30 cellular contexts compared by ENCODE assay signal in genomic region chr2:7655629-7656028, GRCh38.
"Had no signal": no experiment of that assay in that cellular context is flagged by ENCODE, and none has a peak within 500 bp of the region (broad histone marks: within the 10 kb centered on the region; RNA-seq: fewer than 3 reads in every experiment).

No MANE protein-coding gene starts in this region.

- FAIRE-seq: astrocyte, colon, frontal cortex had no signal

- H3K27ac ChIP-seq: brain microvascular endothelial cell, epithelial cell of prostate, VCaP had no signal

- H3K27me3 ChIP-seq: brain microvascular endothelial cell had no signal

- DNase-seq: activated CD4-positive, alpha-beta memory T cell treated with anti-CD3 and anti-CD28 coated beads, Interleukin-2, amount 10 ng/mL, durations not matched to agents 7 days and 5 days; activated CD4-positive, alpha-beta T cell treated with anti-CD3 and anti-CD28 coated beads for 1 hour; activated CD4-positive, alpha-beta T cell treated with anti-CD3 and anti-CD28 coated beads for 4 hours; activated CD4-positive, alpha-beta T cell treated with anti-CD3 and anti-CD28 coated beads, Interleukin-2, amount 10 ng/mL, durations not matched to agents 7 days and 5 days; activated CD4-positive, alpha-beta T cell treated with anti-CD3 and anti-CD28 coated beads, Interleukin-2, amount 50 U/mL, for 4 hours; activated CD8-positive, alpha-beta memory T cell treated with anti-CD3 and anti-CD28 coated beads for 24 hours; activated effector memory CD4-positive, alpha-beta T cell treated with Interleukin-2 at 50 U/mL for 16 hours; activated gamma-delta T cell treated with Interleukin-2 at 50 U/mL for 16 hours; activated naive CD4-positive, alpha-beta T cell treated with anti-CD3 and anti-CD28 coated beads, Interleukin-2, amount 50 U/mL, for 16 hours; activated naive CD4-positive, alpha-beta T cell treated with Interleukin-2 at 50 U/mL for 16 hours; activated T-cell treated with anti-CD3 and anti-CD28 coated beads, Interleukin-2, amount 50 U/mL, for 4 hours; amniotic stem cell; anterior cingulate cortex; brain microvascular endothelial cell; caudate nucleus; cortex of kidney; dermis blood vessel endothelial cell; effector CD4-positive, alpha-beta T cell; effector memory CD8-positive, alpha-beta T cell; foreskin fibroblast; head of caudate nucleus; T-helper 1 cell; T-helper 2 cell had no signal

- ATAC-seq: activated T-cell treated with anti-CD3 and anti-CD28 coated beads, Interleukin-2, amount 50 U/mL, for 4 hours; activated T-helper 17 cell treated with anti-CD3 and anti-CD28 coated beads, Interleukin-2, amount 50 U/mL, for 72 hours; effector memory CD8-positive, alpha-beta T cell; WTC11 had no signal

- H3K36me3 ChIP-seq: brain microvascular endothelial cell had no signal
